ENCODE assay signal across 17 cellular contexts in the genomic region with DNA sequence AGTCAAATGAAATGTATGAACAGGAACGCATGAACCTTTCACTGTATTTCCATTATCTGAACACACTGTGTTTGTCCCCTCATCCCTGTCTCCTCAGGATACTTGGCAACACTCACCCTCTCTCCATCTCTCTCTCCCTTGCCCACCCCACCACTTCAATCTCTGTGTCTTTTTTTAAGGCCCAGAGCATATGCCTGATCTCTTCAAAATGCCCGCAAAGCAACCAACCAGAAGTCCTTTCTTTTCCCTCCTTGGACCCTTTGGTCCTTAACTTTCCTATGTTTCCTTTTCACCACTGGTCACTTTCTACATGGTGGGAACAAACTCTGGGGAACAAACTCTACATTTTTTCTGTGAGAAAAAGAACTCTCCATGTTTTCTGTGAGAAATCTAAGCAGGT. TPM values are rescaled to one million over a fixed set of nuclear protein-coding genes. Genes with fewer than 3 reads are reported as not detected.
DNase-seq lines count a peak whose midpoint lies in the region; ATAC-seq and TF ChIP-seq lines count a peak whose summit lies in the region.
"Had no signal": no experiment of that assay in that cellular context is flagged by ENCODE, and none has a peak within 500 bp of the region (broad histone marks: within the 10 kb centered on the region; RNA-seq: fewer than 3 reads in every experiment).

No MANE protein-coding gene starts in this region.

- H3K27ac ChIP-seq in esophagus squamous epithelium (peak overlapping the region in 3 of 4 donors; percentile 94 to 99 (median 98)), ascending aorta (peak overlapping the region in 1 of 2 donors; percentile 97)
- H3K27ac ChIP-seq: SK-N-MC had no signal

- TF ChIP-seq POLR2A in esophagus squamous epithelium (IDR thresholded peaks at IDR 0.05), result no peak

- H3K27me3 Mint-ChIP-seq in activated CD4-positive, alpha-beta T cell treated with anti-CD3 and anti-CD28 coated beads, Interleukin-2, amount 10 ng/mL, durations not matched to agents 24 days and 14 days, result no peaks in the 10 kb centered on the region
- H3K27me3 Mint-ChIP-seq in T-cell, result no peaks in the 10 kb centered on the region
- H3K27me3 Mint-ChIP-seq in stimulated activated naive CD8-positive, alpha-beta T cell treated with anti-CD3 and anti-CD28 coated beads, Interleukin-15, amount 100 ng/mL, for 72 hours, result no peaks in the 10 kb centered on the region

- H3K4me3 ChIP-seq in esophagus squamous epithelium (no peak overlapping the region), ascending aorta (no peak overlapping the region)
- H3K4me3 ChIP-seq: A549, SK-N-MC had no signal

- no peak for ATAC-seq in T-cell (replicated peaks in 1 of 4)
- ATAC-seq in stimulated activated naive CD8-positive, alpha-beta T cell treated with anti-CD3 and anti-CD28 coated beads, Interleukin-15, amount 100 ng/mL, for 72 hours, result no peak
- ATAC-seq: A549, right cardiac atrium had no signal

- H3K9me3 Mint-ChIP-seq in activated CD4-positive, alpha-beta T cell treated with anti-CD3 and anti-CD28 coated beads, Interleukin-2, amount 10 ng/mL, durations not matched to agents 24 days and 14 days, result no peaks in the 10 kb centered on the region
- H3K9me3 Mint-ChIP-seq in T-cell, result no peaks in the 10 kb centered on the region
- H3K9me3 Mint-ChIP-seq in stimulated activated naive CD8-positive, alpha-beta T cell treated with anti-CD3 and anti-CD28 coated beads, Interleukin-15, amount 100 ng/mL, for 72 hours, result no peaks in the 10 kb centered on the region

- H3K4me3 Mint-ChIP-seq in activated CD4-positive, alpha-beta T cell treated with anti-CD3 and anti-CD28 coated beads, Interleukin-2, amount 10 ng/mL, durations not matched to agents 24 days and 14 days, result peak overlapping the region; percentile 89
- peak overlapping the region; percentile 4 to 92 (median 50) for H3K4me3 Mint-ChIP-seq in T-cell
- peak overlapping the region; percentile 77 to 82 for H3K4me3 Mint-ChIP-seq in stimulated activated naive CD8-positive, alpha-beta T cell treated with anti-CD3 and anti-CD28 coated beads, Interleukin-15, amount 100 ng/mL, for 72 hours

- peak overlapping the region; percentile 97 for H3K27ac Mint-ChIP-seq in activated CD4-positive, alpha-beta T cell treated with anti-CD3 and anti-CD28 coated beads, Interleukin-2, amount 10 ng/mL, durations not matched to agents 24 days and 14 days
- peak overlapping the region; percentile 96 to 99 for H3K27ac Mint-ChIP-seq in T-cell
- peak overlapping the region; percentile 91 to 99 for H3K27ac Mint-ChIP-seq in stimulated activated naive CD8-positive, alpha-beta T cell treated with anti-CD3 and anti-CD28 coated beads, Interleukin-15, amount 100 ng/mL, for 72 hours

- WGBS in esophagus squamous epithelium, 2 donors, result 93 to 96% methylated on average over 2 of the region's 2 CpGs

- intact Hi-C loops in activated CD4-positive, alpha-beta T cell treated with anti-CD3 and anti-CD28 coated beads, Interleukin-2, amount 10 ng/mL, durations not matched to agents 24 days and 14 days (cut with micrococcal nuclease), result loop anchor here (2.0 to 10.0 kb wide), 3 partner anchors 37 to 379 kb away; a partner anchor contains a TSS
- intact Hi-C loops in esophagus squamous epithelium (cut with DNase I), result loop anchor here (10.0 kb wide), 1 partner anchor 239 kb away; a partner anchor contains a TSS
- intact Hi-C loops in posterior cingulate gyrus (cut with DNase I), result no loop called here
- intact Hi-C loops in ascending aorta (cut with DNase I), result loop anchor here (10.0 kb wide), 2 partner anchors 269 to 551 kb away; a partner anchor contains a TSS

- H3K36me3 Mint-ChIP-seq in activated CD4-positive, alpha-beta T cell treated with anti-CD3 and anti-CD28 coated beads, Interleukin-2, amount 10 ng/mL, durations not matched to agents 24 days and 14 days (ENCODE audit: low read depth), result peaks cover 12% of the 10 kb centered on the region
- H3K36me3 Mint-ChIP-seq in T-cell, result peaks cover 12% of the 10 kb centered on the region

- TF ChIP-seq CTCF in esophagus squamous epithelium (IDR thresholded peaks at IDR 0.05) (no peak), ascending aorta (IDR thresholded peaks at IDR 0.05) (no peak)

- no peaks in the 10 kb centered on the region for H3K9me3 ChIP-seq in esophagus squamous epithelium
- no peaks in the 10 kb centered on the region for H3K9me3 ChIP-seq in ascending aorta
- H3K9me3 ChIP-seq: A549 had no signal

- H3K4me1 Mint-ChIP-seq in activated CD4-positive, alpha-beta T cell treated with anti-CD3 and anti-CD28 coated beads, Interleukin-2, amount 10 ng/mL, durations not matched to agents 24 days and 14 days, result peaks cover 61% of the 10 kb centered on the region
- peaks cover 56 to 65% (median 61%) of the 10 kb centered on the region in 3 donors for H3K4me1 Mint-ChIP-seq in T-cell
- peaks cover 80% of the 10 kb centered on the region for H3K4me1 Mint-ChIP-seq in stimulated activated naive CD8-positive, alpha-beta T cell treated with anti-CD3 and anti-CD28 coated beads, Interleukin-15, amount 100 ng/mL, for 72 hours

- H3K36me3 ChIP-seq in esophagus squamous epithelium (no peaks in the 10 kb centered on the region), ascending aorta (no peaks in the 10 kb centered on the region)

- POLR2A ChIA-PET in T-cell (lab: Charles Lee), result interaction anchor here in 1 of 2 donors (0.7 to 7.9 kb wide), 3 partner anchors 15 to 964 kb away, joined by 3 to 133 read pairs (median 3); no protein-coding TSS in a partner anchor

- DNase-seq in activated CD4-positive, alpha-beta T cell treated with anti-CD3 and anti-CD28 coated beads, Interleukin-2, amount 10 ng/mL, durations not matched to agents 24 days and 14 days, result peak; percentile 54
- DNase-seq in activated CD4-positive, alpha-beta T cell treated with anti-CD3 and anti-CD28 coated beads for 1 hour, result no peak
- DNase-seq in T-cell (no peak), esophagus squamous epithelium (lab: John Stamatoyannopoulos, UW) (no peak), posterior cingulate gyrus (no peak), ascending aorta (ENCODE audit: low spot score in 2 of 2) (no peak), COLO829 (ENCODE audit: low spot score) (no peak)
- DNase-seq in stimulated activated naive CD8-positive, alpha-beta T cell treated with anti-CD3 and anti-CD28 coated beads, Interleukin-15, amount 100 ng/mL, for 72 hours, result no peak
- DNase-seq: amniotic stem cell, dermis blood vessel endothelial cell, DMS53, NCI-H2171 treated with DMSO at 0.1 percent for 48 hours had no signal

- CTCF ChIA-PET in T-cell (lab: Charles Lee), result no interaction called here

- no peaks in the 10 kb centered on the region for H3K27me3 ChIP-seq in esophagus squamous epithelium
- no peaks in the 10 kb centered on the region for H3K27me3 ChIP-seq in ascending aorta

- H3K4me1 ChIP-seq in esophagus squamous epithelium (peaks cover 45 to 79% (median 58%) of the 10 kb centered on the region in 3 donors), ascending aorta (peaks cover 20 to 41% of the 10 kb centered on the region in 2 donors)

RNA-seq across cellular contexts. Expression of a gene that starts 3.2 kb away (rescaled TPM):
- total RNA-seq in activated CD4-positive, alpha-beta T cell treated with anti-CD3 and anti-CD28 coated beads, Interleukin-2, amount 10 ng/mL, durations not matched to agents 24 days and 14 days, result 167 and 181 TPM in 2 replicates
- total RNA-seq in T-cell (100 to 1,000 TPM; 167 to 859 (median 252) TPM), esophagus squamous epithelium (10 to 100 TPM in 2 of 4 donors, 1 to 10 TPM in 2; 8.3 to 52.9 (median 13.1) TPM), ascending aorta (57.7 TPM)

RNA-seq across cellular contexts. Expression of a gene that starts 49.5 kb away (rescaled TPM):
- 7.0 and 7.1 TPM in 2 replicates for total RNA-seq in activated CD4-positive, alpha-beta T cell treated with anti-CD3 and anti-CD28 coated beads, Interleukin-2, amount 10 ng/mL, durations not matched to agents 24 days and 14 days
- total RNA-seq in T-cell, result 1 to 10 TPM in 1 of 5 donors, not detected in 4; 1.2 TPM
- total RNA-seq in esophagus squamous epithelium, result not detected
- total RNA-seq in ascending aorta, result not detected
- total RNA-seq: dermis blood vessel endothelial cell, fibroblast of villous mesenchyme, MCF 10A, right cardiac atrium had no signal
